Comparison of ENCODE assay signal across 9 cellular contexts in the genomic region with DNA sequence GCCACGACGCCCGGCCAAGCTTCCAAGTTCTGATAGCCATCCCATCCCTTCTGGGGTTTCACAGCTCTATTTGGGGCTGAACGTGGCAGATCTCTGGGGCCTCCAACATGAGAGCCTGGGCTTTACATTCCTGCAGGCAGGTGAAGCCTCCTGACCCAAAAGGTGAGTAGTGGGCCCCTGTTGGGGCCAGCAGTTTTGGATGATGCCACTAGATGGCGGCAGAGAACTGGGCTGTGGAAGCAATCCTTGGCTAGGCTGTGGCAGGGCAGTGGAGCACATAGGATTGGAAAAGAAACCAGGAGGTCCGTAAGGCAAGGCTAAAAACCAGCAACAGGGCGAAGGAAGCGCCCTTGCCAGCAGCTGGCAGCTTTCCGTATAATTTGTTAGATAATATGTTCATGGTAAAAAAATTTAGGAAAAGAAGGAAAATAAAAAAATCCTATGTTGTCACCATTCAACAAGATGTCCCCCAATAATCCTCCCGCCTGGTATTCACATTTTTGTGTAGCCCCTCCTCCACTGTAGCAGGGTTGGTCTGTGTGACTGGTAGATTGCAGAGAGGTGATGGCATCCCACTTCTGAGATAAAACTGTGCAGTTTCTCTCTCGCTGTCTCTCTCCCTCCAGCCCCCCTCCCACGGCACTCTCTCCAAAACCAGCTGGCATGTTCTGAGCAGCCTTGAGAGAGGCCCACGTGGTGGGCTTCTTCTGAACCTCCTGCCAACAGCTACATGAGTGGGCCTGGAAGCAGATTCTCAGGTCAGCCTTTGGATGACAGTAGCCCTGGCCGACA. TPM values are rescaled to one million over a fixed set of nuclear protein-coding genes. Genes with fewer than 3 reads are reported as not detected.
A peak's percentile ranks its signal among the peaks of the same experiment; 100 is the strongest.
DNase-seq lines count a peak whose midpoint lies in the region; ATAC-seq lines count a peak whose summit lies in the region.
"Had no signal": no experiment of that assay in that cellular context is flagged by ENCODE, and none has a peak within 500 bp of the region (broad histone marks: within the 10 kb centered on the region; RNA-seq: fewer than 3 reads in every experiment).

No MANE protein-coding gene starts in this region.

- peak; percentile 58 to 75 for DNase-seq in NCI-H2081 (lab: John Stamatoyannopoulos, UW)
- DNase-seq in NCI-H2081 treated with DMSO at 0.1 percent for 48 hours (lab: John Stamatoyannopoulos, UW) = no peak
- peak; percentile 12 for DNase-seq in NCI-H2107 (lab: John Stamatoyannopoulos, UW)
- DNase-seq in activated CD4-positive, CD25-positive, alpha-beta regulatory T cell treated with anti-CD3 and anti-CD28 coated beads, Interleukin-2, amount 50 U/mL, for 72 hours = peak; percentile 67
- peak; percentile 42 for DNase-seq in cerebellum (ENCODE audit: low spot score)
- peak; percentile 60 for DNase-seq in left lobe of liver (ENCODE audit: low spot score)
- peak in 2 of 3 donors; percentile 27 to 55 for DNase-seq in stimulated activated CD4-positive, alpha-beta T cell treated with anti-CD3 and anti-CD28 coated beads, TNF-alpha, amount 100 ng/mL, for 1 hour (ENCODE audit: low read depth in 3 of 3, low spot score in 1 of 3)

- peak; percentile 65 for ATAC-seq in HG02623 (IDR thresholded peaks at IDR 0.05; ENCODE audit: unreplicated experiment)
- ATAC-seq in left lobe of liver = peak; percentile 95

RNA-seq across cellular contexts. Expression of a gene that starts 43.6 kb away (rescaled TPM):
- total RNA-seq in cerebellum = not detected
- not detected for total RNA-seq in left lobe of liver
- total RNA-seq: pulmonary artery endothelial cell had no signal
